In the genomic region with DNA sequence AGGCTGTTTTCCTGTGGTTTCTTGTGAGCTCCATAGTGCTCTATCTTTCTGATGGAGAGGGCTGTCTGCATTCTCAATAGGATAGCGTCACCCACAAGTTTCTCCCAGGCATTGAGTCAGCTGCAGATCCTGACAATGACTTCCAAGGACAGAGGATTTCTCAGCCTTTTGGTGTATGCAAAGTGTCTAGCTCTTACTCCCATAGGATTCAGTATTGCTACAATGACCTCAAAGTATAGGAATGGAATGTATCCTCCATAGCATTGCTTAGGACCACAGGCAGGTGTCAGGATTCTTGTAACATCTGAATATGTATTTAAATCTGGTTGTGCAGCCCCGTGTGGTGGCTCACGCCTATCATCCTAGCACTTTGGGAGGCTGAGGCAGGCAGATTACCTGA, we compare ENCODE assay signal across 39 cellular contexts. TPM values are rescaled to one million over a fixed set of nuclear protein-coding genes. Genes with fewer than 3 reads are reported as not detected.
"Had no signal": no experiment of that assay in that cellular context is flagged by ENCODE, and none has a peak within 500 bp of the region (broad histone marks: within the 10 kb centered on the region; RNA-seq: fewer than 3 reads in every experiment).

No MANE protein-coding gene starts in this region.

- FAIRE-seq: endometrium, frontal cortex, small intestine had no signal

- ATAC-seq: activated CD8-positive, alpha-beta T cell treated with anti-CD3 and anti-CD28 coated beads for 36 hours; activated naive CD4-positive, alpha-beta T cell treated with anti-CD3 and anti-CD28 coated beads, Interleukin-2, amount 50 U/mL, for 72 hours; activated T-cell treated with anti-CD3 and anti-CD28 coated beads, Interleukin-2, amount 50 U/mL, for 4 hours; activated T-helper 17 cell treated with anti-CD3 and anti-CD28 coated beads, Interleukin-2, amount 50 U/mL, for 72 hours; sciatic nerve; stimulated activated naive B cell treated with anti-CD40 and anti-IgM and Interleukin-4, amounts not matched to agents 10 μg/mL and 1 μg/mL and 100 μg/mL, for 72 hours; upper lobe of right lung had no signal

- H3K27ac Mint-ChIP-seq: activated B cell treated with CpG ODN at 0.5 μM for 24 hours; activated CD8-positive, alpha-beta T cell treated with anti-CD3 and anti-CD28 coated beads for 36 hours; activated naive CD4-positive, alpha-beta T cell treated with anti-CD3 and anti-CD28 coated beads, Interleukin-2, amount 50 U/mL, for 72 hours; activated T-helper 17 cell treated with anti-CD3 and anti-CD28 coated beads, Interleukin-2, amount 50 U/mL, for 72 hours; brain; mesothelial cell of epicardium; naive B cell; nephron progenitor cell; stimulated activated naive B cell treated with anti-CD40 and anti-IgM and Interleukin-4, amounts not matched to agents 10 μg/mL and 1 μg/mL and 100 μg/mL, for 72 hours had no signal

- H3K36me3 ChIP-seq: cardiac muscle cell, colonic mucosa, esophagus squamous epithelium, neutrophil, stomach, thyroid gland, upper lobe of right lung had no signal

- H3K4me1 Mint-ChIP-seq: activated T-helper 17 cell treated with anti-CD3 and anti-CD28 coated beads, Interleukin-2, amount 50 U/mL, for 72 hours; brain; nephron progenitor cell had no signal

- H3K4me3 ChIP-seq: cardiac muscle cell, colonic mucosa, esophagus squamous epithelium, stomach, thyroid gland, upper lobe of right lung had no signal

- H3K27me3 ChIP-seq: cardiac muscle cell, colonic mucosa, esophagus squamous epithelium, stomach, thyroid gland, upper lobe of right lung had no signal

- H3K36me3 Mint-ChIP-seq: activated naive CD4-positive, alpha-beta T cell treated with anti-CD3 and anti-CD28 coated beads, Interleukin-2, amount 50 U/mL, for 72 hours; brain; mesothelial cell of epicardium; naive B cell; stimulated activated naive B cell treated with anti-CD40 and anti-IgM and Interleukin-4, amounts not matched to agents 10 μg/mL and 1 μg/mL and 100 μg/mL, for 72 hours had no signal

- H3K9me3 ChIP-seq: colonic mucosa, esophagus squamous epithelium, neutrophil, stomach, thyroid gland, upper lobe of right lung had no signal

- H3K4me3 Mint-ChIP-seq: activated B cell treated with CpG ODN at 0.5 μM for 24 hours; activated CD8-positive, alpha-beta T cell treated with anti-CD3 and anti-CD28 coated beads for 36 hours; activated T-cell treated with anti-CD3 and anti-CD28 coated beads, Interleukin-2, amount 50 U/mL, for 4 hours; activated T-helper 17 cell treated with anti-CD3 and anti-CD28 coated beads, Interleukin-2, amount 50 U/mL, for 72 hours; brain; mesothelial cell of epicardium; naive B cell; nephron progenitor cell; stimulated activated naive B cell treated with anti-CD40 and anti-IgM and Interleukin-4, amounts not matched to agents 10 μg/mL and 1 μg/mL and 100 μg/mL, for 72 hours had no signal

- H3K27ac ChIP-seq: cardiac muscle cell, colonic mucosa, epithelial cell of prostate, esophagus squamous epithelium, neutrophil, stomach, upper lobe of right lung had no signal

- DNase-seq: activated B cell treated with CpG ODN at 0.5 μM for 24 hours; activated CD4-positive, alpha-beta T cell treated with anti-CD3 and anti-CD28 coated beads, Interleukin-2, amount 50 U/mL, for 1 hour; activated CD8-positive, alpha-beta T cell treated with anti-CD3 and anti-CD28 coated beads for 36 hours; activated T-cell treated with anti-CD3 and anti-CD28 coated beads, Interleukin-2, amount 50 U/mL, for 4 hours; aorta; cerebellar nuclear complex; colonic mucosa; effector CD8-positive, alpha-beta T cell; esophagus squamous epithelium; glutamatergic neuron; islet precursor cell; left ventricle myocardium superior; naive B cell; nephron progenitor cell; small intestine; stimulated activated CD4-positive, alpha-beta T cell treated with anti-CD3 and anti-CD28 coated beads, Interleukin-1b, Interleukin-23, amount 100 ng/mL, for 48 hours; stimulated activated CD4-positive, alpha-beta T cell treated with anti-CD3 and anti-CD28 coated beads, Interleukin-4, amount 100 ng/mL, for 4 hours; stimulated activated CD8-positive, alpha-beta memory T cell treated with anti-CD3 and anti-CD28 coated beads, Interleukin-4, amount 100 ng/mL, for 48 hours; stimulated activated naive B cell treated with anti-CD40 and anti-IgM and Interleukin-4, amounts not matched to agents 10 μg/mL and 1 μg/mL and 100 μg/mL, for 72 hours; stomach; T-helper 2 cell; thyroid gland; upper lobe of right lung had no signal

- H3K9me3 Mint-ChIP-seq: activated B cell treated with CpG ODN at 0.5 μM for 24 hours; activated CD8-positive, alpha-beta T cell treated with anti-CD3 and anti-CD28 coated beads for 36 hours; activated naive CD4-positive, alpha-beta T cell treated with anti-CD3 and anti-CD28 coated beads, Interleukin-2, amount 50 U/mL, for 72 hours; activated T-cell treated with anti-CD3 and anti-CD28 coated beads, Interleukin-2, amount 50 U/mL, for 4 hours; activated T-helper 17 cell treated with anti-CD3 and anti-CD28 coated beads, Interleukin-2, amount 50 U/mL, for 72 hours; mesothelial cell of epicardium; nephron progenitor cell; stimulated activated naive B cell treated with anti-CD40 and anti-IgM and Interleukin-4, amounts not matched to agents 10 μg/mL and 1 μg/mL and 100 μg/mL, for 72 hours had no signal

- H3K4me1 ChIP-seq: colonic mucosa, esophagus squamous epithelium, stomach, upper lobe of right lung had no signal

RNA-seq across cellular contexts. Expression of a gene that starts 32.3 kb away (rescaled TPM):
- total RNA-seq: activated B cell treated with CpG ODN at 0.5 μM for 24 hours; activated CD8-positive, alpha-beta T cell treated with anti-CD3 and anti-CD28 coated beads for 36 hours; activated naive CD4-positive, alpha-beta T cell treated with anti-CD3 and anti-CD28 coated beads, Interleukin-2, amount 50 U/mL, for 72 hours; activated T-cell treated with anti-CD3 and anti-CD28 coated beads, Interleukin-2, amount 50 U/mL, for 4 hours; activated T-helper 17 cell treated with anti-CD3 and anti-CD28 coated beads, Interleukin-2, amount 50 U/mL, for 72 hours; aorta; cardiac muscle cell; colonic mucosa; dermis microvascular lymphatic vessel endothelial cell; esophagus squamous epithelium; frontal cortex; left ventricle myocardium superior; lung microvascular endothelial cell; mesothelial cell of epicardium; osteocyte; posterior vena cava; renal cortical epithelial cell; sciatic nerve; stomach; thyroid gland; upper lobe of right lung had no signal
- polyA plus RNA-seq: adipose tissue, aorta, cardiac muscle cell, small intestine, stomach had no signal
